In the genomic region with DNA sequence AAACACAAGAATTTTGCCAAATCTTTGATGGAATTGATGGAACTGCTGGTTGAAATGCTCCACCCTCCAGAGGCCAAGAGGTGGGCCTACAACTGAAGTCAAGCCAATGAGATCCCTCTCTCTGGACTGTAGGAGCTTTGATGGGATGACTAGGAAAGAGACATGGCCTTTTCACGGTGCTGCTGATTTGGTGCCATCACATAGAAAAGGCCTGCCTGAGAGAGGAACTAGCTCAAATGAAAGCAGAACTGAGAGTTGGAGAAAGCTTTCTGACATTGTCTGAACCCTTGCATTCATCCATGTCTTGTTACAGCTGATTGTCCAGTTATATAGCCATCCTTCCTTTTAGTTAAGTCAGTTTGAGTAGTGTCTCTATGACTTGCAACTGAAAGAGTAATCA, we compare ENCODE assay signal across 11 cellular contexts.
DNase-seq lines count a peak whose midpoint lies in the region; ATAC-seq lines count a peak whose summit lies in the region.
"Had no signal": no experiment of that assay in that cellular context is flagged by ENCODE, and none has a peak within 500 bp of the region (broad histone marks: within the 10 kb centered on the region; RNA-seq: fewer than 3 reads in every experiment).

No MANE protein-coding gene starts in this region.

- peaks cover 0 to 20% (median 4%) of the 10 kb centered on the region in 9 donors for H3K9me3 Mint-ChIP-seq in naive thymus-derived CD8-positive, alpha-beta T cell
- H3K9me3 Mint-ChIP-seq: activated T-helper 1 cell treated with anti-CD3 and anti-CD28 coated beads, Interleukin-12 subunit alpha, Interleukin-12 subunit beta, Interleukin-2, Interleukin-4 antibody, amounts not matched to agents 30 ng/mL and 10 ng/mL and 1 ng/mL, durations not matched to agents 14 hours and 24 hours and 36 hours had no signal

- peaks cover 0 to 3% (median 0%) of the 10 kb centered on the region in 5 donors for H3K27me3 Mint-ChIP-seq in naive thymus-derived CD8-positive, alpha-beta T cell
- H3K27me3 Mint-ChIP-seq: central memory CD8-positive, alpha-beta T cell had no signal

- POLR2A ChIA-PET in naive thymus-derived CD8-positive, alpha-beta T cell (lab: Charles Lee), result no interaction called here

- ATAC-seq in GM18499 (IDR thresholded peaks at IDR 0.05; ENCODE audit: insufficient read depth, unreplicated experiment) (peak; percentile 97), GM19455 (IDR thresholded peaks at IDR 0.05; ENCODE audit: unreplicated experiment) (peak; percentile 78), HG02852 (IDR thresholded peaks at IDR 0.05; ENCODE audit: unreplicated experiment) (peak; percentile 89), HG03571 (IDR thresholded peaks at IDR 0.05; ENCODE audit: unreplicated experiment) (peak; percentile 77)
- ATAC-seq in naive thymus-derived CD8-positive, alpha-beta T cell, result no peak

- H3K4me3 Mint-ChIP-seq in naive thymus-derived CD8-positive, alpha-beta T cell, result no peak overlapping the region
- H3K4me3 Mint-ChIP-seq: activated T-helper 1 cell treated with anti-CD3 and anti-CD28 coated beads, Interleukin-12 subunit alpha, Interleukin-12 subunit beta, Interleukin-2, Interleukin-4 antibody, amounts not matched to agents 30 ng/mL and 10 ng/mL and 1 ng/mL, durations not matched to agents 14 hours and 24 hours and 36 hours; central memory CD8-positive, alpha-beta T cell had no signal

- H3K27ac Mint-ChIP-seq in naive thymus-derived CD8-positive, alpha-beta T cell, result no peak overlapping the region
- H3K27ac Mint-ChIP-seq: activated T-helper 1 cell treated with anti-CD3 and anti-CD28 coated beads, Interleukin-12 subunit alpha, Interleukin-12 subunit beta, Interleukin-2, Interleukin-4 antibody, amounts not matched to agents 30 ng/mL and 10 ng/mL and 1 ng/mL, durations not matched to agents 14 hours and 24 hours and 36 hours had no signal

- H3K36me3 Mint-ChIP-seq in naive thymus-derived CD8-positive, alpha-beta T cell, result no peaks in the 10 kb centered on the region

- H3K4me1 Mint-ChIP-seq in naive thymus-derived CD8-positive, alpha-beta T cell, result no peaks in the 10 kb centered on the region
- H3K4me1 Mint-ChIP-seq: central memory CD8-positive, alpha-beta T cell had no signal

- DNase-seq in NCI-H128 (lab: John Stamatoyannopoulos, UW; ENCODE audit: unreplicated experiment) (no peak), NCI-H2171 (lab: John Stamatoyannopoulos, UW) (no peak)
- DNase-seq in naive thymus-derived CD8-positive, alpha-beta T cell, result no peak
- no peak for DNase-seq in activated naive CD4-positive, alpha-beta T cell (lab: John Stamatoyannopoulos, UW)
- DNase-seq: kidney had no signal

Comparison
In these comparisons a context has a peak if more than half of its experiments do, and no peak if none do; other contexts are left out.
1. ATAC-seq: peak in GM18499 (single experiment), GM19455 (single experiment), HG02852 (single experiment) and HG03571 (single experiment); none in naive thymus-derived CD8-positive, alpha-beta T cell (0 of 2).